In the genomic region with DNA sequence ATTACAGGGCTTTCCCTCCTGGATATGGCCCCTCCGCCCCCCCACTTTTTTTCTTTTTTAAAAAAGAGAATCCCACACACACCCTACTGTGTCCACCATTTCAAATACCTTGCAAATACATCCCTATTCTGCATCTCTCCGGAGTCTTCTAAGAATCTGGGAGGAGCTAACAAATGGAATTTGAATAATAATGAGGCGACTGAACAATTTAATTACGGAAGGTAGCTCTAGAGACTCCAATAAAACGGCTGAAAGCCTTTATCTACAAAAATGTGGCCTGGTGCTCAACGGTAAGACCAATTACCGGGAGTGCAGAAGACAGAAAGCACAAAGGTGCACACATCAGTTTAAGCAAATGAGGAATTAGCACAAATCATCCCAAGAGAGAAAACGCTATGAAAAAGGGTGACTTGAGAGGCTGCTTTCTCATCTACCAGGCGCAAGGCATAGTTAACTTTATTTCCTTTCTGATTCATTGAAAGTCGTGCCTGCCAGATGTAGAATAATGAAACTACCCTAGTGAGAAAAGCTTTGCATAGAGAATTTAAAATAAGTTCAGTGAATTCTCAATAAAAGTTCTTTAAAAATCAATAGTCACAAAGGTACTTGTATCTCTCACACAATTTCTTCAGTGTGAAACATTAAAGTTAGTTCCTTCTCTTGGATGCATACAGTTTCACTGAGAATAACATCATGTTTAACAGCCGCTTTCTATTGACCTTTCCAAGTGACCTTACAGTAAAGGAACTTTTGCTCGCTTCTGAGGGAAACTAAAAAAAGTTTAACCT, we compare ENCODE assay signal across 9 cellular contexts. TPM values are rescaled to one million over a fixed set of nuclear protein-coding genes. Genes with fewer than 3 reads are reported as not detected.
A peak's percentile ranks its signal among the peaks of the same experiment; 100 is the strongest.
DNase-seq lines count a peak whose midpoint lies in the region; ATAC-seq and TF ChIP-seq lines count a peak whose summit lies in the region.
"Had no signal": no experiment of that assay in that cellular context is flagged by ENCODE, and none has a peak within 500 bp of the region (broad histone marks: within the 10 kb centered on the region; RNA-seq: fewer than 3 reads in every experiment).

No MANE protein-coding gene starts in this region.

- H3K4me3 ChIP-seq in SK-N-MC (peak overlapping the region; percentile 90), iPS DF 6.9 (ENCODE audit: low read length) (peak overlapping the region; percentile 80; the same call in 1 of the 2 replicates), stomach (peak overlapping the region; percentile 66 to 91 (median 75))

- WGBS in iPS DF 6.9 (ENCODE audit: insufficient coverage, insufficient read length): no CpG with 5 or more reads among the region's 12 CpGs
- 56 to 62% (median 59%) methylated on average over 12 of the region's 12 CpGs for WGBS in stomach, 5 donors

- H3K27ac ChIP-seq in SK-N-MC (no peak overlapping the region), iPS DF 6.9 (ENCODE audit: low read length) (no peak overlapping the region), stomach (peak overlapping the region in 2 of 5 donors; percentile 72 to 83)
- H3K27ac ChIP-seq: foreskin keratinocyte had no signal

- ATAC-seq in HG02571 (IDR thresholded peaks at IDR 0.05; ENCODE audit: unreplicated experiment): no peak
- no peak for ATAC-seq in GM21528 (IDR thresholded peaks at IDR 0.05; ENCODE audit: low FRiP score, unreplicated experiment)

- TF ChIP-seq POLR2A in stomach (IDR thresholded peaks at IDR 0.05): no peak

- intact Hi-C loops in stomach (cut with DNase I; ENCODE audit: low total_unique reads): no loop called here

- no peak for TF ChIP-seq CTCF in stomach (IDR thresholded peaks at IDR 0.05)

- no peak for TF ChIP-seq EP300 in stomach (IDR thresholded peaks at IDR 0.05)

- H3K36me3 ChIP-seq in SK-N-MC (ENCODE audit: insufficient read depth, low read length): no peaks in the 10 kb centered on the region
- H3K36me3 ChIP-seq in iPS DF 6.9 (ENCODE audit: control insufficient read depth, insufficient read depth, low read length): no peaks in the 10 kb centered on the region
- H3K36me3 ChIP-seq in stomach: no peaks in the 10 kb centered on the region

- DNase-seq in NOMO-1 treated with DMSO at 0.1 percent for 48 hours (lab: John Stamatoyannopoulos, UW; ENCODE audit: unreplicated experiment) (peak; percentile 5), NOMO-1 treated with dmso at 0.1 percent for 144 hours (lab: John Stamatoyannopoulos, UW; ENCODE audit: unreplicated experiment) (no peak), SK-N-MC (ENCODE audit: low read depth, low spot score) (no peak), iPS DF 6.9 (ENCODE audit: low read depth, low spot score) (no peak), stomach (no peak), GM03348 (ENCODE audit: low spot score) (no peak)

- H3K4me1 ChIP-seq in iPS DF 6.9 (ENCODE audit: control insufficient read depth, insufficient read depth, low read length) (peaks cover 6% of the 10 kb centered on the region), stomach (peaks cover 0 to 26% (median 21%) of the 10 kb centered on the region in 4 donors)
- H3K4me1 ChIP-seq: foreskin keratinocyte had no signal

- H3K9ac ChIP-seq in SK-N-MC (ENCODE audit: insufficient read length): no peak overlapping the region

- H3K27me3 ChIP-seq in iPS DF 6.9 (ENCODE audit: control insufficient read depth, insufficient read depth, low read length) (peaks cover 7% of the 10 kb centered on the region; the same call in 1 of the 2 replicates), stomach (peaks cover 0 to 19% (median 4%) of the 10 kb centered on the region in 3 donors)

- H3K9me3 ChIP-seq in SK-N-MC (ENCODE audit: low read depth, low read length): no peaks in the 10 kb centered on the region
- no peaks in the 10 kb centered on the region for H3K9me3 ChIP-seq in iPS DF 6.9 (ENCODE audit: control insufficient read depth, insufficient read depth, low read length)
- no peaks in the 10 kb centered on the region for H3K9me3 ChIP-seq in stomach

RNA-seq across cellular contexts. Expression of a gene that starts 1.6 kb away (rescaled TPM):
- total RNA-seq in stomach: 10 to 100 TPM in 1 of 5 donors, 1 to 10 TPM in 4; 1.7 to 45.1 (median 4.0) TPM
- polyA plus RNA-seq in stomach: 1 to 10 TPM; 4.1 to 4.8 (median 4.7) TPM

RNA-seq across cellular contexts. Expression of a gene that starts 22.5 kb away (rescaled TPM):
- total RNA-seq in stomach: 100 to 1,000 TPM in 1 of 5 donors, 10 to 100 TPM in 2, 1 to 10 TPM in 2; 4.2 to 145 (median 10.1) TPM
- polyA plus RNA-seq in stomach: 1 to 10 TPM; 2.1 to 5.8 (median 3.7) TPM

RNA-seq across cellular contexts. Expression of a gene that starts 57.9 kb away (rescaled TPM):
- total RNA-seq in stomach: 10 to 100 TPM in 4 of 5 donors, 1 to 10 TPM in 1; 5.2 to 58.6 (median 12.5) TPM
- polyA plus RNA-seq in stomach: 10 to 100 TPM; 17.7 to 48.7 (median 30.3) TPM
